Comparison of ENCODE assay signal across 20 cellular contexts in the genomic region with DNA sequence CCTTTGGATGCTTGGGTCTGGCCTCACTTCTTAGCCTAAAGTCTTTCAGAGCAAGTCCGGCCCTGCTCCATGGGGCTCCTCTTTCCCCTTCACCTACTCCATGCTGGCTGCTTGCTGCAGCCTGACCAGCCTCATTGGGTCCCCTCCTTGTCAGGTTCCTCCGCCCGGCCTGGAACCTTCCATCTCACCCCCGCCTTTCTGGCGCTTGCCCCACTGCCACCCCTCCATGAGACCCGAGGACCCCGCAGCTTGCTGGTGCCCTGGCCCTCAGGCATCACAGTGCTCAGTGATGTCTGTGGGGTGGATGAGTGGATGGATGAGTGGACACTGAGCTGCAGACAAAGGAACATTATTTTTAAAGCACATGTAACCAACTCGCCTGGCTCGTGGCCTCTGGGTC.
"Had no signal": no experiment of that assay in that cellular context is flagged by ENCODE, and none has a peak within 500 bp of the region (broad histone marks: within the 10 kb centered on the region; RNA-seq: fewer than 3 reads in every experiment).

No MANE protein-coding gene starts in this region.

- H3K27ac Mint-ChIP-seq: dendritic cell treated with granulocyte-macrophage colony-stimulating factor and Interleukin-4, amounts not matched to agents 40 ng/mL and 50 ng/mL, for 4 days; effector memory CD8-positive, alpha-beta T cell; natural killer cell treated with Interleukin-12 subunit alpha and Interleukin-12 subunit beta and Interleukin-15 and Interleukin-18, amount 100 ng/mL, for 72 hours had no signal

- H3K9me3 Mint-ChIP-seq: dendritic cell treated with granulocyte-macrophage colony-stimulating factor and Interleukin-4, amounts not matched to agents 40 ng/mL and 50 ng/mL, for 4 days; effector memory CD8-positive, alpha-beta T cell; natural killer cell treated with Interleukin-12 subunit alpha and Interleukin-12 subunit beta and Interleukin-15 and Interleukin-18, amount 100 ng/mL, for 72 hours had no signal

- H3K9me3 ChIP-seq: gastrocnemius medialis, left lung, prostate gland, suprapubic skin, thyroid gland, upper lobe of right lung, vagina had no signal

- H3K36me3 Mint-ChIP-seq: natural killer cell treated with Interleukin-12 subunit alpha and Interleukin-12 subunit beta and Interleukin-15 and Interleukin-18, amount 100 ng/mL, for 72 hours had no signal

- H3K9ac ChIP-seq: parathyroid adenoma had no signal

- H3K36me3 ChIP-seq: esophagus muscularis mucosa, gastrocnemius medialis, left lung, prostate gland, sigmoid colon, suprapubic skin, thyroid gland, upper lobe of right lung, vagina had no signal

- FAIRE-seq: colon, small intestine had no signal

- H3K4me1 ChIP-seq: gastrocnemius medialis, parathyroid adenoma, prostate gland, upper lobe of right lung had no signal

- H3K27me3 ChIP-seq: esophagus muscularis mucosa, gastrocnemius medialis, left lung, sigmoid colon, suprapubic skin, thyroid gland, upper lobe of right lung, vagina had no signal

- H2AFZ ChIP-seq: parathyroid adenoma had no signal

- H3K4me3 ChIP-seq: esophagus muscularis mucosa, gastrocnemius medialis, left lung, prostate gland, sigmoid colon, suprapubic skin, thyroid gland, upper lobe of right lung, vagina had no signal

- H3K79me2 ChIP-seq: parathyroid adenoma had no signal

- H3K27me3 Mint-ChIP-seq: dendritic cell treated with granulocyte-macrophage colony-stimulating factor and Interleukin-4, amounts not matched to agents 40 ng/mL and 50 ng/mL, for 4 days had no signal

- ATAC-seq: effector memory CD8-positive, alpha-beta T cell; gastrocnemius medialis; natural killer cell treated with Interleukin-12 subunit alpha and Interleukin-12 subunit beta and Interleukin-15 and Interleukin-18, amount 100 ng/mL, for 72 hours had no signal

- H3K27ac ChIP-seq: epithelial cell of prostate, esophagus muscularis mucosa, gastrocnemius medialis, parathyroid adenoma, prostate gland, sigmoid colon, suprapubic skin, thyroid gland, vagina had no signal

- H3K4me3 Mint-ChIP-seq: dendritic cell treated with granulocyte-macrophage colony-stimulating factor and Interleukin-4, amounts not matched to agents 40 ng/mL and 50 ng/mL, for 4 days; effector memory CD8-positive, alpha-beta T cell; natural killer cell treated with Interleukin-12 subunit alpha and Interleukin-12 subunit beta and Interleukin-15 and Interleukin-18, amount 100 ng/mL, for 72 hours had no signal

- DNase-seq: cerebellar nuclear complex; effector memory CD8-positive, alpha-beta T cell; gastrocnemius medialis; islet precursor cell; sigmoid colon; small intestine; stimulated activated CD4-positive, alpha-beta T cell treated with anti-CD3 and anti-CD28 coated beads, Interleukin-12 subunit alpha, Interleukin-12 subunit beta, amount 100 ng/mL, for 4 hours; stimulated activated naive CD4-positive, alpha-beta T cell; thyroid gland had no signal
